Comparison of ENCODE assay signal across 21 cellular contexts in genomic region chr2:161943012-161943411, GRCh38.
"Had no signal": no experiment of that assay in that cellular context is flagged by ENCODE, and none has a peak within 500 bp of the region (broad histone marks: within the 10 kb centered on the region; RNA-seq: fewer than 3 reads in every experiment).

No MANE protein-coding gene starts in this region.

- H3K27me3 ChIP-seq: right atrium auricular region, transverse colon had no signal

- H3K9me3 Mint-ChIP-seq: activated naive CD4-positive, alpha-beta T cell treated with anti-CD3 and anti-CD28 coated beads, Interleukin-2, amount 10 ng/mL, durations not matched to agents 7 days and 5 days; activated naive CD8-positive, alpha-beta T cell treated with anti-CD3 and anti-CD28 coated beads, Interleukin-2, amount 50 U/mL, for 24 hours; activated T-cell treated with anti-CD3 and anti-CD28 coated beads, Interleukin-2, amount 50 U/mL, for 24 hours; naive thymus-derived CD8-positive, alpha-beta T cell; stimulated activated naive CD8-positive, alpha-beta T cell treated with anti-CD3 and anti-CD28 coated beads, Interleukin-15, amount 100 ng/mL, for 72 hours had no signal

- H3K9me3 ChIP-seq: lower lobe of right lung, prostate gland, right atrium auricular region, suprapubic skin, transverse colon, uterus had no signal

- ATAC-seq: activated CD8-positive, alpha-beta T cell treated with anti-CD3 and anti-CD28 coated beads, Interleukin-2, amount 10 ng/mL, durations not matched to agents 7 days and 5 days; activated naive CD8-positive, alpha-beta T cell treated with anti-CD3 and anti-CD28 coated beads, Interleukin-2, amount 50 U/mL, for 24 hours; left colon; lower lobe of right lung; naive thymus-derived CD8-positive, alpha-beta T cell; stimulated activated naive CD8-positive, alpha-beta T cell treated with anti-CD3 and anti-CD28 coated beads, Interleukin-15, amount 100 ng/mL, for 72 hours had no signal

- DNase-seq: activated CD4-positive, alpha-beta T cell treated with anti-CD3 and anti-CD28 coated beads, Interleukin-2, amount 10 ng/mL, durations not matched to agents 24 days and 14 days; activated CD8-positive, alpha-beta T cell treated with anti-CD3 and anti-CD28 coated beads, Interleukin-2, amount 10 ng/mL, durations not matched to agents 7 days and 5 days; activated naive CD4-positive, alpha-beta T cell treated with anti-CD3 and anti-CD28 coated beads, Interleukin-2, amount 10 ng/mL, durations not matched to agents 7 days and 5 days; activated naive CD8-positive, alpha-beta T cell treated with anti-CD3 and anti-CD28 coated beads, Interleukin-2, amount 50 U/mL, for 24 hours; activated T-cell treated with anti-CD3 and anti-CD28 coated beads, Interleukin-2, amount 50 U/mL, for 24 hours; aorta; brain microvascular endothelial cell; central memory CD4-positive, alpha-beta T cell; erythroblast; hippocampal formation; islet precursor cell; left colon; lower lobe of right lung; naive thymus-derived CD8-positive, alpha-beta T cell; stimulated activated naive CD8-positive, alpha-beta T cell treated with anti-CD3 and anti-CD28 coated beads, Interleukin-15, amount 100 ng/mL, for 72 hours; transverse colon; uterus had no signal

- H3K27ac ChIP-seq: brain microvascular endothelial cell, lower lobe of right lung, prostate gland, right atrium auricular region, skin epidermis, suprapubic skin, transverse colon, uterus had no signal

- H3K4me1 ChIP-seq: lower lobe of right lung, prostate gland, right atrium auricular region, suprapubic skin, uterus had no signal

- H3K36me3 Mint-ChIP-seq: activated naive CD4-positive, alpha-beta T cell treated with anti-CD3 and anti-CD28 coated beads, Interleukin-2, amount 10 ng/mL, durations not matched to agents 7 days and 5 days; naive thymus-derived CD8-positive, alpha-beta T cell had no signal

- H3K4me3 ChIP-seq: lower lobe of right lung, prostate gland, right atrium auricular region, skin epidermis, suprapubic skin, transverse colon, uterus had no signal

- H3K4me3 Mint-ChIP-seq: activated CD4-positive, alpha-beta T cell treated with anti-CD3 and anti-CD28 coated beads, Interleukin-2, amount 10 ng/mL, durations not matched to agents 24 days and 14 days; activated CD8-positive, alpha-beta T cell treated with anti-CD3 and anti-CD28 coated beads, Interleukin-2, amount 10 ng/mL, durations not matched to agents 7 days and 5 days; activated naive CD4-positive, alpha-beta T cell treated with anti-CD3 and anti-CD28 coated beads, Interleukin-2, amount 10 ng/mL, durations not matched to agents 7 days and 5 days; activated naive CD8-positive, alpha-beta T cell treated with anti-CD3 and anti-CD28 coated beads, Interleukin-2, amount 50 U/mL, for 24 hours; activated T-cell treated with anti-CD3 and anti-CD28 coated beads, Interleukin-2, amount 50 U/mL, for 24 hours; naive thymus-derived CD8-positive, alpha-beta T cell; stimulated activated naive CD8-positive, alpha-beta T cell treated with anti-CD3 and anti-CD28 coated beads, Interleukin-15, amount 100 ng/mL, for 72 hours had no signal

- H3K27ac Mint-ChIP-seq: activated CD4-positive, alpha-beta T cell treated with anti-CD3 and anti-CD28 coated beads, Interleukin-2, amount 10 ng/mL, durations not matched to agents 24 days and 14 days; activated CD8-positive, alpha-beta T cell treated with anti-CD3 and anti-CD28 coated beads, Interleukin-2, amount 10 ng/mL, durations not matched to agents 7 days and 5 days; activated naive CD4-positive, alpha-beta T cell treated with anti-CD3 and anti-CD28 coated beads, Interleukin-2, amount 10 ng/mL, durations not matched to agents 7 days and 5 days; activated naive CD8-positive, alpha-beta T cell treated with anti-CD3 and anti-CD28 coated beads, Interleukin-2, amount 50 U/mL, for 24 hours; activated T-cell treated with anti-CD3 and anti-CD28 coated beads, Interleukin-2, amount 50 U/mL, for 24 hours; naive thymus-derived CD8-positive, alpha-beta T cell; stimulated activated naive CD8-positive, alpha-beta T cell treated with anti-CD3 and anti-CD28 coated beads, Interleukin-15, amount 100 ng/mL, for 72 hours had no signal

- H3K36me3 ChIP-seq: brain microvascular endothelial cell, lower lobe of right lung, prostate gland, right atrium auricular region, suprapubic skin, transverse colon, uterus had no signal
